In genomic region chr19:14629557-14629956, GRCh38 we compare ENCODE assay signal across 34 cellular contexts. TPM values are rescaled to one million over a fixed set of nuclear protein-coding genes. Genes with fewer than 3 reads are reported as not detected.
"Had no signal": no experiment of that assay in that cellular context is flagged by ENCODE, and none has a peak within 500 bp of the region (broad histone marks: within the 10 kb centered on the region; RNA-seq: fewer than 3 reads in every experiment).

No MANE protein-coding gene starts in this region.

- H3K27me3 Mint-ChIP-seq: activated CD4-positive, alpha-beta T cell treated with anti-CD3 and anti-CD28 coated beads, Interleukin-2, amount 10 ng/mL, durations not matched to agents 24 days and 14 days; activated T-helper 17 cell treated with anti-CD3 and anti-CD28 coated beads, Interleukin-2, amount 50 U/mL, for 72 hours had no signal

- H3K4me3 ChIP-seq: esophagus squamous epithelium, gastroesophageal sphincter, heart right ventricle had no signal

- ATAC-seq: activated CD4-positive, alpha-beta T cell treated with anti-CD3 and anti-CD28 coated beads for 36 hours; activated CD8-positive, alpha-beta T cell treated with anti-CD3 and anti-CD28 coated beads, Interleukin-2, amount 10 ng/mL, durations not matched to agents 7 days and 5 days; activated T-cell treated with anti-CD3 and anti-CD28 coated beads, Interleukin-2, amount 50 U/mL, for 4 hours; activated T-helper 17 cell treated with anti-CD3 and anti-CD28 coated beads, Interleukin-2, amount 50 U/mL, for 72 hours; effector memory CD8-positive, alpha-beta T cell; gastroesophageal sphincter; heart right ventricle had no signal

- H3K4me3 Mint-ChIP-seq: activated CD4-positive, alpha-beta memory T cell treated with anti-CD3 and anti-CD28 coated beads for 36 hours; activated CD4-positive, alpha-beta T cell treated with anti-CD3 and anti-CD28 coated beads for 36 hours; activated CD4-positive, alpha-beta T cell treated with anti-CD3 and anti-CD28 coated beads, Interleukin-2, amount 10 ng/mL, durations not matched to agents 24 days and 14 days; activated CD8-positive, alpha-beta T cell treated with anti-CD3 and anti-CD28 coated beads, Interleukin-2, amount 10 ng/mL, durations not matched to agents 7 days and 5 days; activated naive CD8-positive, alpha-beta T cell; activated T-cell treated with anti-CD3 and anti-CD28 coated beads, Interleukin-2, amount 50 U/mL, for 4 hours; activated T-helper 17 cell treated with anti-CD3 and anti-CD28 coated beads, Interleukin-2, amount 50 U/mL, for 72 hours; effector memory CD8-positive, alpha-beta T cell had no signal

- H3K4me1 ChIP-seq: esophagus squamous epithelium, gastroesophageal sphincter, heart right ventricle had no signal

- H3K27me3 ChIP-seq: brain microvascular endothelial cell, esophagus squamous epithelium, heart right ventricle had no signal

- DNase-seq: activated CD4-positive, alpha-beta memory T cell treated with anti-CD3 and anti-CD28 coated beads for 36 hours; activated CD4-positive, alpha-beta T cell treated with anti-CD3 and anti-CD28 coated beads for 36 hours; activated CD4-positive, alpha-beta T cell treated with anti-CD3 and anti-CD28 coated beads, Interleukin-2, amount 10 ng/mL, durations not matched to agents 24 days and 14 days; activated CD4-positive, CD25-positive, alpha-beta regulatory T cell; activated CD4-positive, CD25-positive, alpha-beta regulatory T cell treated with anti-CD3 and anti-CD28 coated beads, Interleukin-2, amount 50 U/mL, for 72 hours; activated CD8-positive, alpha-beta T cell treated with anti-CD3 and anti-CD28 coated beads, Interleukin-2, amount 10 ng/mL, durations not matched to agents 7 days and 5 days; activated effector memory CD4-positive, alpha-beta T cell treated with Interleukin-2 at 50 U/mL for 16 hours; activated gamma-delta T cell treated with Interleukin-2 at 50 U/mL for 16 hours; activated naive CD4-positive, alpha-beta T cell treated with anti-CD3 and anti-CD28 coated beads, Interleukin-2, amount 50 U/mL, for 16 hours; activated naive CD4-positive, alpha-beta T cell treated with Interleukin-2 at 50 U/mL for 16 hours; activated T-cell treated with anti-CD3 and anti-CD28 coated beads, Interleukin-2, amount 50 U/mL, for 4 hours; amniotic stem cell; anterior cingulate cortex; brain microvascular endothelial cell; caudate nucleus; cortex of kidney; dermis blood vessel endothelial cell; effector CD4-positive, alpha-beta T cell; effector memory CD8-positive, alpha-beta T cell; esophagus squamous epithelium; foreskin melanocyte; heart right ventricle; T-helper 1 cell; T-helper 2 cell had no signal

- H3K27ac Mint-ChIP-seq: activated CD4-positive, alpha-beta memory T cell treated with anti-CD3 and anti-CD28 coated beads for 36 hours; activated CD4-positive, alpha-beta T cell treated with anti-CD3 and anti-CD28 coated beads for 36 hours; activated CD4-positive, alpha-beta T cell treated with anti-CD3 and anti-CD28 coated beads, Interleukin-2, amount 10 ng/mL, durations not matched to agents 24 days and 14 days; activated CD8-positive, alpha-beta T cell treated with anti-CD3 and anti-CD28 coated beads, Interleukin-2, amount 10 ng/mL, durations not matched to agents 7 days and 5 days; activated naive CD8-positive, alpha-beta T cell; activated T-helper 17 cell treated with anti-CD3 and anti-CD28 coated beads, Interleukin-2, amount 50 U/mL, for 72 hours; effector memory CD8-positive, alpha-beta T cell had no signal

- H3K9me3 ChIP-seq: esophagus squamous epithelium had no signal

- FAIRE-seq: astrocyte, colon had no signal

- H3K4me1 Mint-ChIP-seq: activated CD4-positive, alpha-beta T cell treated with anti-CD3 and anti-CD28 coated beads for 36 hours; activated CD4-positive, alpha-beta T cell treated with anti-CD3 and anti-CD28 coated beads, Interleukin-2, amount 10 ng/mL, durations not matched to agents 24 days and 14 days; activated T-helper 17 cell treated with anti-CD3 and anti-CD28 coated beads, Interleukin-2, amount 50 U/mL, for 72 hours had no signal

- H3K9me3 Mint-ChIP-seq: activated CD4-positive, alpha-beta T cell treated with anti-CD3 and anti-CD28 coated beads, Interleukin-2, amount 10 ng/mL, durations not matched to agents 24 days and 14 days; activated T-cell treated with anti-CD3 and anti-CD28 coated beads, Interleukin-2, amount 50 U/mL, for 4 hours had no signal

- H3K27ac ChIP-seq: brain microvascular endothelial cell, epithelial cell of prostate, esophagus squamous epithelium, gastroesophageal sphincter, heart right ventricle had no signal

- H3K36me3 ChIP-seq: brain microvascular endothelial cell, esophagus squamous epithelium, gastroesophageal sphincter, heart right ventricle had no signal

RNA-seq across cellular contexts. Expression of gene ADGRE3, which starts 45.1 kb away (rescaled TPM):
- total RNA-seq: activated CD4-positive, alpha-beta memory T cell treated with anti-CD3 and anti-CD28 coated beads for 36 hours; activated CD4-positive, alpha-beta T cell treated with anti-CD3 and anti-CD28 coated beads, Interleukin-2, amount 10 ng/mL, durations not matched to agents 24 days and 14 days; activated CD8-positive, alpha-beta T cell treated with anti-CD3 and anti-CD28 coated beads, Interleukin-2, amount 10 ng/mL, durations not matched to agents 7 days and 5 days; activated T-cell treated with anti-CD3 and anti-CD28 coated beads, Interleukin-2, amount 50 U/mL, for 4 hours; activated T-helper 17 cell treated with anti-CD3 and anti-CD28 coated beads, Interleukin-2, amount 50 U/mL, for 72 hours; astrocyte; chondrocyte; dermis blood vessel endothelial cell; fibroblast of lung; fibroblast of villous mesenchyme; gastroesophageal sphincter; glomerular endothelial cell had no signal
- polyA plus RNA-seq: fibroblast of lung had no signal

RNA-seq across cellular contexts. Expression of gene CLEC17A, which starts 46.7 kb away (rescaled TPM):
- total RNA-seq: activated CD4-positive, alpha-beta T cell treated with anti-CD3 and anti-CD28 coated beads, Interleukin-2, amount 10 ng/mL, durations not matched to agents 24 days and 14 days; activated CD8-positive, alpha-beta T cell treated with anti-CD3 and anti-CD28 coated beads, Interleukin-2, amount 10 ng/mL, durations not matched to agents 7 days and 5 days; chondrocyte; dermis blood vessel endothelial cell; esophagus squamous epithelium; fibroblast of villous mesenchyme; gastroesophageal sphincter; glomerular endothelial cell had no signal
- polyA plus RNA-seq: heart right ventricle had no signal
